Comparison of ENCODE assay signal across 1 cellular context in genomic region chr17:34252138-34252889, GRCh38.
A peak's percentile ranks its signal among the peaks of the same experiment; 100 is the strongest.
TF ChIP-seq lines count a peak whose summit lies in the region.

No MANE protein-coding gene starts in this region.

TF ChIP-seq in IMR-90, 13 proteins besides CTCF, POLR2A, EP300 and RAD21 (continued from another document):
- TF ChIP-seq, protein P1, sequence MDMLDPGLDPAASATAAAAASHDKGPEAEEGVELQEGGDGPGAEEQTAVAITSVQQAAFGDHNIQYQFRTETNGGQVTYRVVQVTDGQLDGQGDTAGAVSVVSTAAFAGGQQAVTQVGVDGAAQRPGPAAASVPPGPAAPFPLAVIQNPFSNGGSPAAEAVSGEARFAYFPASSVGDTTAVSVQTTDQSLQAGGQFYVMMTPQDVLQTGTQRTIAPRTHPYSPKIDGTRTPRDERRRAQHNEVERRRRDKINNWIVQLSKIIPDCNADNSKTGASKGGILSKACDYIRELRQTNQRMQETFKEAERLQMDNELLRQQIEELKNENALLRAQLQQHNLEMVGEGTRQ (IDR thresholded peaks at IDR 0.05; ENCODE audit: low read depth, low read length): peak; percentile 35; the same call in 1 of the 2 replicates
- no peak for TF ChIP-seq MXI1 (IDR thresholded peaks at IDR 0.05; ENCODE audit: borderline replicate concordance, low read depth, low read length)
- TF ChIP-seq SMC3 (IDR thresholded peaks at IDR 0.05; ENCODE audit: low read depth, low read length): no peak
- 0 out of 2 replicates have a peak, but pooled peaks have one; percentile 17 for TF ChIP-seq FOS (IDR thresholded peaks at IDR 0.05; ENCODE audit: low read depth, low read length)
- TF ChIP-seq CEBPB (IDR thresholded peaks at IDR 0.05; ENCODE audit: low read depth, low read length): no peak
- TF ChIP-seq MAFK (IDR thresholded peaks at IDR 0.05; ENCODE audit: low read depth, low read length): no peak
- TF ChIP-seq BHLHE40 (IDR thresholded peaks at IDR 0.05; ENCODE audit: low read depth, low read length): no peak
- TF ChIP-seq NFE2L2 (IDR thresholded peaks at IDR 0.05; ENCODE audit: low read depth, low read length): 0 out of 2 replicates have a peak, but pooled peaks have one; percentile 14
